ENCODE assay signal across 16 cellular contexts in the genomic region with DNA sequence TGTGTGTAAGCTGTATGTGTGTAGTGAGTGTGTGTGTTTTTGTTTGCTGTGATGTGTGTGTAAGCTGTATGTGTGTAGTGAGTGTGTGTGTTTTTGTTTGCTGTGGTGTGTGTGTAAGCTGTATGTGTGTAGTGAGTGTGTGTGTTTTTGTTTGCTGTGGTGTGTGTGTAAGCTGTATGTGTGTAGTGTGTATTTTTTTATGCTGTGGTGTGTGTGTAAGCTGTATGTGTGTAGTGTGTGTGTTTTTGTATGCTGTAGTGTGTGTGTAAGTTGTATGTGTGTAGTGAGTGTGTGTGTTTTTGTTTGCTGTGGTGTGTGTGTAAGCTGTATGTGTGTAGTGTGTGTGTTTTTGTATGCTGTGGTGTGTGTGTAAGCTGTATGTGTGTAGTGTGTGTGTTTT. TPM values are rescaled to one million over a fixed set of nuclear protein-coding genes. Genes with fewer than 3 reads are reported as not detected.
"Had no signal": no experiment of that assay in that cellular context is flagged by ENCODE, and none has a peak within 500 bp of the region (broad histone marks: within the 10 kb centered on the region; RNA-seq: fewer than 3 reads in every experiment).

No MANE protein-coding gene starts in this region.

RNA-seq across cellular contexts. Expression of a gene that starts 4.1 kb away (rescaled TPM):
- total RNA-seq: activated B cell treated with CpG ODN at 0.5 μM for 24 hours; activated CD4-positive, alpha-beta memory T cell treated with anti-CD3 and anti-CD28 coated beads for 36 hours; activated CD4-positive, alpha-beta T cell treated with anti-CD3 and anti-CD28 coated beads, Interleukin-2, amount 10 ng/mL, durations not matched to agents 24 days and 14 days; activated CD8-positive, alpha-beta memory T cell treated with anti-CD3 and anti-CD28 coated beads for 36 hours; activated CD8-positive, alpha-beta T cell treated with anti-CD3 and anti-CD28 coated beads for 36 hours; activated naive CD4-positive, alpha-beta T cell treated with anti-CD3 and anti-CD28 coated beads for 36 hours; activated naive CD4-positive, alpha-beta T cell treated with anti-CD3 and anti-CD28 coated beads, Interleukin-2, amount 50 U/mL, for 72 hours; activated naive CD8-positive, alpha-beta T cell treated with anti-CD3 and anti-CD28 coated beads for 36 hours; activated T-cell treated with anti-CD3 and anti-CD28 coated beads, Interleukin-2, amount 50 U/mL, for 4 hours; activated T-cell treated with anti-CD3 and anti-CD28 coated beads, Interleukin-2, amount 50 U/mL, for 72 hours; activated T-helper 1 cell treated with anti-CD3 and anti-CD28 coated beads, Interleukin-12 subunit alpha, Interleukin-12 subunit beta, Interleukin-2, Interleukin-4 antibody, amounts not matched to agents 30 ng/mL and 10 ng/mL and 1 ng/mL, durations not matched to agents 14 hours and 24 hours and 36 hours; activated T-helper 17 cell treated with anti-CD3 and anti-CD28 coated beads, Interleukin-2, amount 50 U/mL, for 72 hours; bronchial epithelial cell had no signal

RNA-seq across cellular contexts. Expression of a gene that starts 7.4 kb away (rescaled TPM):
- total RNA-seq: activated B cell treated with CpG ODN at 0.5 μM for 24 hours; activated CD4-positive, alpha-beta memory T cell treated with anti-CD3 and anti-CD28 coated beads for 36 hours; activated CD4-positive, alpha-beta T cell treated with anti-CD3 and anti-CD28 coated beads, Interleukin-2, amount 10 ng/mL, durations not matched to agents 24 days and 14 days; activated CD8-positive, alpha-beta memory T cell treated with anti-CD3 and anti-CD28 coated beads for 36 hours; activated CD8-positive, alpha-beta T cell treated with anti-CD3 and anti-CD28 coated beads for 36 hours; activated naive CD4-positive, alpha-beta T cell treated with anti-CD3 and anti-CD28 coated beads for 36 hours; activated naive CD4-positive, alpha-beta T cell treated with anti-CD3 and anti-CD28 coated beads, Interleukin-2, amount 50 U/mL, for 72 hours; activated naive CD8-positive, alpha-beta T cell treated with anti-CD3 and anti-CD28 coated beads for 36 hours; activated T-cell treated with anti-CD3 and anti-CD28 coated beads, Interleukin-2, amount 50 U/mL, for 4 hours; activated T-cell treated with anti-CD3 and anti-CD28 coated beads, Interleukin-2, amount 50 U/mL, for 72 hours; activated T-helper 1 cell treated with anti-CD3 and anti-CD28 coated beads, Interleukin-12 subunit alpha, Interleukin-12 subunit beta, Interleukin-2, Interleukin-4 antibody, amounts not matched to agents 30 ng/mL and 10 ng/mL and 1 ng/mL, durations not matched to agents 14 hours and 24 hours and 36 hours; activated T-helper 17 cell treated with anti-CD3 and anti-CD28 coated beads, Interleukin-2, amount 50 U/mL, for 72 hours; cardiac muscle cell had no signal
- polyA plus RNA-seq: cardiac muscle cell had no signal

RNA-seq across cellular contexts. Expression of a gene that starts 43.2 kb away (rescaled TPM):
- total RNA-seq: activated B cell treated with CpG ODN at 0.5 μM for 24 hours; activated CD4-positive, alpha-beta memory T cell treated with anti-CD3 and anti-CD28 coated beads for 36 hours; activated CD4-positive, alpha-beta T cell treated with anti-CD3 and anti-CD28 coated beads, Interleukin-2, amount 10 ng/mL, durations not matched to agents 24 days and 14 days; activated CD8-positive, alpha-beta memory T cell treated with anti-CD3 and anti-CD28 coated beads for 36 hours; activated CD8-positive, alpha-beta T cell treated with anti-CD3 and anti-CD28 coated beads for 36 hours; activated naive CD4-positive, alpha-beta T cell treated with anti-CD3 and anti-CD28 coated beads for 36 hours; activated naive CD4-positive, alpha-beta T cell treated with anti-CD3 and anti-CD28 coated beads, Interleukin-2, amount 50 U/mL, for 72 hours; activated naive CD8-positive, alpha-beta T cell treated with anti-CD3 and anti-CD28 coated beads for 36 hours; activated T-cell treated with anti-CD3 and anti-CD28 coated beads, Interleukin-2, amount 50 U/mL, for 4 hours; activated T-cell treated with anti-CD3 and anti-CD28 coated beads, Interleukin-2, amount 50 U/mL, for 72 hours; activated T-helper 1 cell treated with anti-CD3 and anti-CD28 coated beads, Interleukin-12 subunit alpha, Interleukin-12 subunit beta, Interleukin-2, Interleukin-4 antibody, amounts not matched to agents 30 ng/mL and 10 ng/mL and 1 ng/mL, durations not matched to agents 14 hours and 24 hours and 36 hours; activated T-helper 17 cell treated with anti-CD3 and anti-CD28 coated beads, Interleukin-2, amount 50 U/mL, for 72 hours; adrenal gland; aorta; bronchial epithelial cell; cardiac muscle cell had no signal
- polyA plus RNA-seq: adrenal gland, aorta, cardiac muscle cell had no signal

RNA-seq across cellular contexts. Expression of a gene that starts 44.5 kb away (rescaled TPM):
- total RNA-seq: activated B cell treated with CpG ODN at 0.5 μM for 24 hours; activated CD4-positive, alpha-beta memory T cell treated with anti-CD3 and anti-CD28 coated beads for 36 hours; activated CD4-positive, alpha-beta T cell treated with anti-CD3 and anti-CD28 coated beads, Interleukin-2, amount 10 ng/mL, durations not matched to agents 24 days and 14 days; activated CD8-positive, alpha-beta memory T cell treated with anti-CD3 and anti-CD28 coated beads for 36 hours; activated CD8-positive, alpha-beta T cell treated with anti-CD3 and anti-CD28 coated beads for 36 hours; activated naive CD4-positive, alpha-beta T cell treated with anti-CD3 and anti-CD28 coated beads for 36 hours; activated naive CD4-positive, alpha-beta T cell treated with anti-CD3 and anti-CD28 coated beads, Interleukin-2, amount 50 U/mL, for 72 hours; activated naive CD8-positive, alpha-beta T cell treated with anti-CD3 and anti-CD28 coated beads for 36 hours; activated T-cell treated with anti-CD3 and anti-CD28 coated beads, Interleukin-2, amount 50 U/mL, for 4 hours; activated T-cell treated with anti-CD3 and anti-CD28 coated beads, Interleukin-2, amount 50 U/mL, for 72 hours; activated T-helper 1 cell treated with anti-CD3 and anti-CD28 coated beads, Interleukin-12 subunit alpha, Interleukin-12 subunit beta, Interleukin-2, Interleukin-4 antibody, amounts not matched to agents 30 ng/mL and 10 ng/mL and 1 ng/mL, durations not matched to agents 14 hours and 24 hours and 36 hours; activated T-helper 17 cell treated with anti-CD3 and anti-CD28 coated beads, Interleukin-2, amount 50 U/mL, for 72 hours; adrenal gland; aorta; bronchial epithelial cell; cardiac muscle cell had no signal
- polyA plus RNA-seq: adrenal gland, aorta, cardiac muscle cell had no signal
